In the genomic region with DNA sequence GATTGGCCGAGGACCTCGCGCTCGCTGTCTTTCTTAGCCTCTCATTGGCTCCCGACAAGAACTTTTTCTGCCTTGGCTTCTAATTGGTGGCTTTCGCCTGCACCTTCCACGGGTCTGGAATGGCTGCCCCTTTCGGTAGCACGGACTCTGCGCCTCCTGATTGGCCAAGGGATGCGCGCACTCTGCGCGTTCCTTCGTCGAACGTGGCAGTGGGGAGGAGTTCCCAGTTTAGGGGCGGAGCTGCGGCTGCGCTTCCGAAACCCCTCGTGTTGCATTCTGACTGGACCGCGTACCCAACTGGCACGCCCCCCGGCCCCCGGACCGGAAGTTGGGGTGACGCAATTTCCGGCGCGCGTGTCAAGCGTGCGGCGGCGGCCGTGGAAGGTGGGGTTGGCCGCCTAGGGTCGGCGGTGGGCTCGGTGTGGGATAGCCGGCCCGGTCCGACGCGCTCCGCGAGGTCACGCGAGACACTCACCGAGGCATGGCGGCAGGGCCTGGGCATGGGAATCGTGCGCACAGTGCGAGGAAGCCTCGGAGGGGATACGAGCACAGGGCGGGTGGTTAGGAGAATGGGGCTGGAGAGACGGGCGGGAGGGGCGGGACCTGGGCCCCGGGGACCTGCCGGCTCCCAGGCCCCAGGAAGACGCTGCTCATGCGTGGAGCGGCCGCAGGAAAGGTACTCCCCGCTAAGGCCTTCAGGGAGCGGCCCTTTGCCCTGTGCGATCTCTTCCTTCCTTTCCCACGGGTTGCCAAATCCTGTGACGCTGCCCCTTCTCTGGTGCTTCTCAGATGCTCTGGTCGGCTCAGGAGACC, we compare ENCODE assay signal across 8 cellular contexts. TPM values are rescaled to one million over a fixed set of nuclear protein-coding genes. Genes with fewer than 3 reads are reported as not detected.
A peak's percentile ranks its signal among the peaks of the same experiment; 100 is the strongest.
DNase-seq lines count a peak whose midpoint lies in the region; ATAC-seq and TF ChIP-seq lines count a peak whose summit lies in the region.

No MANE protein-coding gene starts in this region.

- DNase-seq in G401 (ENCODE audit: low spot score) (peak; percentile 100), HAP-1 (ENCODE audit: low spot score in 2 of 2) (peak; percentile 99 to 100), MG63 (peak; percentile 100), SHP77 (lab: John Stamatoyannopoulos, UW) (peak; percentile 100), activated gamma-delta T cell (lab: John Stamatoyannopoulos, UW) (peak; percentile 98), fibroblast of the conjunctiva (ENCODE audit: low read depth) (peak; percentile 100)
- DNase-seq in stimulated activated naive CD8-positive, alpha-beta T cell treated with anti-CD3 and anti-CD28 coated beads, Interleukin-15, Interleukin-2, amounts not matched to agents 100 U/mL and 50 U/mL, for 24 hours = peak; percentile 99

- peak overlapping the region; percentile 85 for H3K4me3 ChIP-seq in HAP-1
- peak overlapping the region; percentile 78 for H3K4me3 ChIP-seq in MG63

- H3K27ac Mint-ChIP-seq in nephron = peak overlapping the region; percentile 63 to 95 (median 82)

- in situ Hi-C loops in G401 (cut with HindIII; ENCODE audit: low sequenced_read_pairs) = no loop called here
- in situ Hi-C loops in HAP-1 (cut with MboI; ENCODE audit: low sequenced_read_pairs) = no loop called here

- H3K9me3 ChIP-seq in HAP-1 (no peaks in the 10 kb centered on the region), MG63 (no peaks in the 10 kb centered on the region)

- peaks cover 14% of the 10 kb centered on the region for H3K4me1 ChIP-seq in HAP-1

- H3K36me3 ChIP-seq in HAP-1 (replicated peaks) (peaks cover 71% of the 10 kb centered on the region), MG63 (peaks cover 83% of the 10 kb centered on the region)

- H3K27me3 ChIP-seq in HAP-1 (ENCODE audit: low read depth) (no peaks in the 10 kb centered on the region), MG63 (no peaks in the 10 kb centered on the region)

- H3K4me1 Mint-ChIP-seq in nephron = peaks cover 21% of the 10 kb centered on the region

- no peak for TF ChIP-seq CTCF in nephron (IDR thresholded peaks at IDR 0.05; ENCODE audit: unreplicated experiment in 3 of 3)

- H3K36me3 Mint-ChIP-seq in nephron (ENCODE audit: low read depth) = peaks cover 22% of the 10 kb centered on the region

- ATAC-seq in stimulated activated naive CD8-positive, alpha-beta T cell treated with anti-CD3 and anti-CD28 coated beads, Interleukin-15, Interleukin-2, amounts not matched to agents 100 U/mL and 50 U/mL, for 24 hours = peak; percentile 91

- no peaks in the 10 kb centered on the region for H3K9me3 Mint-ChIP-seq in nephron

- H3K4me3 Mint-ChIP-seq in nephron = peak overlapping the region; percentile 87 to 94 (median 92)

- H3K27me3 Mint-ChIP-seq in nephron (ENCODE audit: low read depth) = no peaks in the 10 kb centered on the region

RNA-seq across cellular contexts. Expression of a gene that starts 0.6 kb away (rescaled TPM):
- 310 and 320 TPM in 2 replicates for total RNA-seq in G401 (2014; rRNA removed; shearing (Covaris generic))
- 531 and 798 TPM in 2 replicates for total RNA-seq in MG63 (2014; rRNA removed; shearing (Covaris generic); ENCODE audit: low replicate concordance)

RNA-seq across cellular contexts. Expression of a gene that starts 10.2 kb away (rescaled TPM):
- 183 and 209 TPM in 2 replicates for total RNA-seq in G401 (2014; rRNA removed; shearing (Covaris generic))
- 114 and 185 TPM in 2 replicates for total RNA-seq in MG63 (2014; rRNA removed; shearing (Covaris generic); ENCODE audit: low replicate concordance)

RNA-seq across cellular contexts. Expression of a gene that starts 26.1 kb away (rescaled TPM):
- total RNA-seq in G401 (2014; rRNA removed; shearing (Covaris generic)) = 0.31 TPM in 1 of 2 replicates, not detected in the other
- not detected in 2 replicates for total RNA-seq in MG63 (2014; rRNA removed; shearing (Covaris generic); ENCODE audit: low replicate concordance)

RNA-seq across cellular contexts. Expression of a gene that starts 27.9 kb away (rescaled TPM):
- 130 and 133 TPM in 2 replicates for total RNA-seq in G401 (2014; rRNA removed; shearing (Covaris generic))
- 73.2 and 83.7 TPM in 2 replicates for total RNA-seq in MG63 (2014; rRNA removed; shearing (Covaris generic); ENCODE audit: low replicate concordance)

RNA-seq across cellular contexts. Expression of a gene that starts 30.4 kb away (rescaled TPM):
- 379 and 407 TPM in 2 replicates for total RNA-seq in G401 (2014; rRNA removed; shearing (Covaris generic))
- 313 and 425 TPM in 2 replicates for total RNA-seq in MG63 (2014; rRNA removed; shearing (Covaris generic); ENCODE audit: low replicate concordance)

Comparison
In these comparisons a context has a peak if more than half of its experiments do, and no peak if none do; other contexts are left out.
1. Peak in every context shown above with its lines: DNase-seq, ATAC-seq and H3K4me3 ChIP-seq.